27 cellular contexts compared by ENCODE assay signal in genomic region chr9:95820076-95820475, GRCh38.
"Had no signal": no experiment of that assay in that cellular context is flagged by ENCODE, and none has a peak within 500 bp of the region (broad histone marks: within the 10 kb centered on the region; RNA-seq: fewer than 3 reads in every experiment).

No MANE protein-coding gene starts in this region.

- H3K9me3 ChIP-seq: breast epithelium, esophagus squamous epithelium, left ventricle myocardium inferior, pancreas, psoas muscle, right atrium auricular region, spleen, thoracic aorta, upper lobe of left lung had no signal

- H3K4me1 Mint-ChIP-seq: central memory CD8-positive, alpha-beta T cell had no signal

- H3K4me1 ChIP-seq: breast epithelium, left ventricle myocardium inferior, pancreas, psoas muscle, right atrium auricular region, spleen had no signal

- H3K9me3 Mint-ChIP-seq: activated T-cell treated with anti-CD3 and anti-CD28 coated beads, Interleukin-2, amount 50 U/mL, for 4 hours; activated T-helper 2 cell treated with anti-CD3 and anti-CD28 coated beads, Interferon-gamma antibody, Interleukin-2, Interleukin-4, amounts not matched to agents 10 μg/mL and 5 μg/mL and 100 μg/mL, durations not matched to agents 14 hours and 24 hours and 36 hours; central memory CD8-positive, alpha-beta T cell; effector memory CD8-positive, alpha-beta T cell had no signal

- H3K27me3 Mint-ChIP-seq: activated naive CD8-positive, alpha-beta T cell treated with anti-CD3 and anti-CD28 coated beads for 36 hours; natural killer cell treated with Interleukin-12 subunit alpha and Interleukin-12 subunit beta and Interleukin-15 and Interleukin-18, amount 100 ng/mL, for 72 hours had no signal

- H3K4me3 ChIP-seq: breast epithelium, dorsolateral prefrontal cortex, esophagus squamous epithelium, left ventricle myocardium inferior, pancreas, psoas muscle, right atrium auricular region, spleen, thoracic aorta, upper lobe of left lung had no signal

- H3K27ac Mint-ChIP-seq: activated naive CD8-positive, alpha-beta T cell treated with anti-CD3 and anti-CD28 coated beads for 36 hours; activated T-helper 2 cell treated with anti-CD3 and anti-CD28 coated beads, Interferon-gamma antibody, Interleukin-2, Interleukin-4, amounts not matched to agents 10 μg/mL and 5 μg/mL and 100 μg/mL, durations not matched to agents 14 hours and 24 hours and 36 hours; effector memory CD8-positive, alpha-beta T cell had no signal

- H3K36me3 ChIP-seq: breast epithelium, esophagus squamous epithelium, left ventricle myocardium inferior, pancreas, right atrium auricular region, spleen, thoracic aorta, upper lobe of left lung had no signal

- H3K27me3 ChIP-seq: breast epithelium, dorsolateral prefrontal cortex, esophagus squamous epithelium, pancreas, right atrium auricular region, spleen, upper lobe of left lung had no signal

- H3K27ac ChIP-seq: breast epithelium, dorsolateral prefrontal cortex, esophagus squamous epithelium, left ventricle myocardium inferior, pancreas, psoas muscle, right atrium auricular region, spleen, thoracic aorta, upper lobe of left lung, VCaP had no signal

- FAIRE-seq: colon, frontal cortex, pancreas had no signal

- DNase-seq: activated CD4-positive, alpha-beta T cell treated with anti-CD3 and anti-CD28 coated beads for 1 hour; activated CD8-positive, alpha-beta memory T cell treated with anti-CD3 and anti-CD28 coated beads, Interleukin-2, amount 50 U/mL, for 48 hours; activated naive CD4-positive, alpha-beta T cell treated with Interleukin-2 at 50 U/mL for 16 hours; activated naive CD8-positive, alpha-beta T cell treated with anti-CD3 and anti-CD28 coated beads for 36 hours; activated T-cell treated with anti-CD3 and anti-CD28 coated beads, Interleukin-2, amount 50 U/mL, for 4 hours; dorsolateral prefrontal cortex; effector memory CD8-positive, alpha-beta T cell; esophagus squamous epithelium; hippocampal formation; left ventricle myocardium inferior; pancreas; psoas muscle; spleen; stimulated activated CD4-positive, alpha-beta T cell treated with anti-CD3 and anti-CD28 coated beads, Interleukin-4, amount 100 ng/mL, for 1 hour; stimulated activated naive CD4-positive, alpha-beta T cell treated with Interleukin-2 at 50 U/mL for 16 hours; SW 1271; T-helper 2 cell; upper lobe of left lung had no signal

- H3K4me3 Mint-ChIP-seq: activated naive CD8-positive, alpha-beta T cell treated with anti-CD3 and anti-CD28 coated beads for 36 hours; activated T-cell treated with anti-CD3 and anti-CD28 coated beads, Interleukin-2, amount 50 U/mL, for 4 hours; central memory CD8-positive, alpha-beta T cell; effector memory CD8-positive, alpha-beta T cell; natural killer cell treated with Interleukin-12 subunit alpha and Interleukin-12 subunit beta and Interleukin-15 and Interleukin-18, amount 100 ng/mL, for 72 hours had no signal

- ATAC-seq: activated T-cell treated with anti-CD3 and anti-CD28 coated beads, Interleukin-2, amount 50 U/mL, for 4 hours; effector memory CD8-positive, alpha-beta T cell; natural killer cell treated with Interleukin-12 subunit alpha and Interleukin-12 subunit beta and Interleukin-15 and Interleukin-18, amount 100 ng/mL, for 72 hours; pancreas; psoas muscle had no signal
